Comparison of ENCODE assay signal across 17 cellular contexts in genomic region chr12:22731231-22731630, GRCh38.
"Had no signal": no experiment of that assay in that cellular context is flagged by ENCODE, and none has a peak within 500 bp of the region (broad histone marks: within the 10 kb centered on the region; RNA-seq: fewer than 3 reads in every experiment).

No MANE protein-coding gene starts in this region.

- H3K27me3 ChIP-seq: colonic mucosa, dorsolateral prefrontal cortex, foreskin keratinocyte, spleen, upper lobe of right lung had no signal

- H3K36me3 ChIP-seq: colonic mucosa, lower lobe of right lung, spleen, upper lobe of right lung had no signal

- H3K9me3 ChIP-seq: colonic mucosa, lower lobe of right lung, spleen, upper lobe of right lung had no signal

- H3K4me1 ChIP-seq: colonic mucosa, foreskin keratinocyte, lower lobe of right lung had no signal

- H3K27ac ChIP-seq: colonic mucosa, foreskin keratinocyte, lower lobe of right lung, spleen, upper lobe of right lung had no signal

- DNase-seq: activated CD4-positive, alpha-beta memory T cell treated with anti-CD3 and anti-CD28 coated beads for 36 hours; activated CD4-positive, alpha-beta T cell treated with anti-CD3 and anti-CD28 coated beads for 48 hours; activated CD4-positive, CD25-positive, alpha-beta regulatory T cell; activated naive CD4-positive, alpha-beta T cell treated with anti-CD3 and anti-CD28 coated beads for 36 hours; activated naive CD8-positive, alpha-beta T cell treated with anti-CD3 and anti-CD28 coated beads, Interleukin-2, amount 10 ng/mL, durations not matched to agents 7 days and 5 days; activated T-cell treated with anti-CD3 and anti-CD28 coated beads, Interleukin-2, amount 50 U/mL, for 48 hours; amniotic stem cell; colonic mucosa; dorsolateral prefrontal cortex; foreskin keratinocyte; immature natural killer cell; lower lobe of right lung; naive thymus-derived CD4-positive, alpha-beta T cell; spleen; stimulated activated CD4-positive, alpha-beta T cell treated with anti-CD3 and anti-CD28 coated beads, Interleukin-4, amount 100 ng/mL, for 24 hours; stimulated activated naive CD4-positive, alpha-beta T cell treated with Interleukin-2 at 50 U/mL for 16 hours; upper lobe of right lung had no signal

- H3K4me3 ChIP-seq: colonic mucosa, dorsolateral prefrontal cortex, lower lobe of right lung, spleen, upper lobe of right lung had no signal
